In the genomic region with DNA sequence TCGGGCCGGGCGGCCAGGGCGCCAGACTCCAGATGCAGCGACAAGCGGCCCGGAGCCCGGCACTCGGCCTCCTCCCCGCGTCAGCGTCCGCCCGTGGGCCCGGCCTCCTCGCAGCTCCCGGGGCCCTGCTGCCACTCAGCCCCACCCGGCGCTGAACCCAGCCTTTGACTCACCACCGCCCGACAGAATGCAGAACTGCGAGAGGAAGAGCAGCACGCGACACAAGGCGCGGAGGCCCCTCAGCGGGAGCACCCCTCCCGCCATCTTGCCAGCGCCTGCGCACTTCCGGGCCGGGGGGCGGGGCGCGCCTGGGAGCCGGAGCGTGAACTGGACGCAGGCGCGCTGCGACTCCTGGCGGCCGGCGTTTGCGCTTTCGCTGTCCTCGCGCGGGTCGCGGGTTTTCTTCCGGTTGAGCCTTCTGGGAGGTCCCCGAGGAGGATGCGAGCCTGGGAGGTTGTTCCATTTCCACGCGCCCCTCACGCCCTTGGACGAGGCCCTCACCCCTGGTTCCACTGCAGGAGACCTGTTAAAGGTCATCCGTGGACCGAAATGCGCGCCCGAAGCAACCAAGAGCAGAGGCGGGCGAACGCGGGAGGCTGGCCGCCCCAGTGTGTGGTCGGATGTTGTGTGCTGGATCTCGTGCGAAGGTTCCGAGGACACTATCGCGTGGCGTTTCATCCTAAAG, we compare ENCODE assay signal across 8 cellular contexts. TPM values are rescaled to one million over a fixed set of nuclear protein-coding genes. Genes with fewer than 3 reads are reported as not detected.
A peak's percentile ranks its signal among the peaks of the same experiment; 100 is the strongest.
DNase-seq lines count a peak whose midpoint lies in the region; ATAC-seq and TF ChIP-seq lines count a peak whose summit lies in the region.

A gene with protein sequence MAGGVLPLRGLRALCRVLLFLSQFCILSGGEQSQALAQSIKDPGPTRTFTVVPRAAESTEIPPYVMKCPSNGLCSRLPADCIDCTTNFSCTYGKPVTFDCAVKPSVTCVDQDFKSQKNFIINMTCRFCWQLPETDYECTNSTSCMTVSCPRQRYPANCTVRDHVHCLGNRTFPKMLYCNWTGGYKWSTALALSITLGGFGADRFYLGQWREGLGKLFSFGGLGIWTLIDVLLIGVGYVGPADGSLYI (minus strand): TSS at position 284 of the 685 bp plus-strand sequence. CDS start 20 bp downstream, at position 264.

- TF ChIP-seq CTCF in C4-2B (conservative IDR thresholded peaks at IDR 0.05) (peak; percentile 87), right lobe of liver (IDR thresholded peaks at IDR 0.05) (peak; percentile 77 to 94 (median 81))

- peak; percentile 87 for DNase-seq in NCI-H748 (lab: John Stamatoyannopoulos, UW; ENCODE audit: unreplicated experiment)
- DNase-seq in activated CD4-positive, alpha-beta T cell treated with anti-CD3 and anti-CD28 coated beads, Interleukin-2, amount 50 U/mL, for 24 hours (ENCODE audit: low read depth in 1 of 2, low spot score in 1 of 2) = peak; percentile 87 to 89
- peak; percentile 96 for DNase-seq in dermis blood vessel endothelial cell
- DNase-seq in right lobe of liver = peak; percentile 95 to 96 (median 95)
- DNase-seq in stimulated activated CD4-positive, alpha-beta T cell treated with anti-CD3 and anti-CD28 coated beads, Interleukin-4, amount 100 ng/mL, for 4 hours = peak; percentile 93 to 97

- intact Hi-C loops in right lobe of liver (cut with DNase I) = no loop called here

- no peaks in the 10 kb centered on the region for H3K27me3 ChIP-seq in right lobe of liver

- H3K9me3 ChIP-seq in right lobe of liver = no peaks in the 10 kb centered on the region

- TF ChIP-seq POLR2A in right lobe of liver (IDR thresholded peaks at IDR 0.05) = peak; percentile 95

- H3K36me3 ChIP-seq in right lobe of liver = peaks cover 0 to 13% (median 3%) of the 10 kb centered on the region in 4 donors

- ATAC-seq in GM19328 (IDR thresholded peaks at IDR 0.05; ENCODE audit: unreplicated experiment) = peak; percentile 88
- peak; percentile 79 for ATAC-seq in HG03520 (IDR thresholded peaks at IDR 0.05; ENCODE audit: unreplicated experiment)
- peak; percentile 89 to 95 (median 94) for ATAC-seq in right lobe of liver

- peaks cover 0 to 32% (median 9%) of the 10 kb centered on the region in 4 donors for H3K4me1 ChIP-seq in right lobe of liver

- 0% methylated on average over 6 of the region's 75 CpGs for WGBS in right lobe of liver (ENCODE audit: insufficient coverage, low coverage, low lambda C conversion rate, missing lambda C conversion rate)

- peak within 1 kb of the TSS; percentile 86 for H3K27ac ChIP-seq in C4-2B
- peak within 1 kb of the TSS; percentile 97 to 99 (median 97) for H3K27ac ChIP-seq in right lobe of liver

- H3K4me3 ChIP-seq in right lobe of liver = peak within 1 kb of the TSS; percentile 92 to 93 (median 92)

RNA-seq across cellular contexts. Expression of the gene that starts here (rescaled TPM):
- 31.0 and 44.4 TPM in 2 replicates for total RNA-seq in dermis blood vessel endothelial cell
- total RNA-seq in right lobe of liver = 10 to 100 TPM; 29.5 to 46.9 (median 40.8) TPM

Comparison
In these comparisons a context has a peak if more than half of its experiments do, and no peak if none do; other contexts are left out.
1. Peak in every context shown above with its lines: DNase-seq, ATAC-seq, H3K4me3 ChIP-seq and H3K27ac ChIP-seq.